In genomic region chr12:32146074-32146873, GRCh38 we compare ENCODE assay signal across 16 cellular contexts. TPM values are rescaled to one million over a fixed set of nuclear protein-coding genes. Genes with fewer than 3 reads are reported as not detected.
DNase-seq lines count a peak whose midpoint lies in the region; ATAC-seq, FAIRE-seq and TF ChIP-seq lines count a peak whose summit lies in the region.
"Had no signal": no experiment of that assay in that cellular context is flagged by ENCODE, and none has a peak within 500 bp of the region (broad histone marks: within the 10 kb centered on the region; RNA-seq: fewer than 3 reads in every experiment).

No MANE protein-coding gene starts in this region.

- H3K36me3 ChIP-seq in SJCRH30 (no peaks in the 10 kb centered on the region), heart right ventricle (no peaks in the 10 kb centered on the region)
- H3K36me3 ChIP-seq: lower lobe of right lung had no signal

- intact Hi-C loops in heart right ventricle (cut with DNase I): no loop called here

- no peak for TF ChIP-seq CTCF in heart right ventricle (IDR thresholded peaks at IDR 0.05)

- FAIRE-seq in GM12891 (lab: Jason Lieb, UNC): peak; percentile 88

- H3K27ac ChIP-seq in SJCRH30: no peak overlapping the region
- no peak overlapping the region for H3K27ac ChIP-seq in heart right ventricle
- H3K27ac ChIP-seq: lower lobe of right lung had no signal

- H3K4me1 ChIP-seq in SJCRH30 (no peaks in the 10 kb centered on the region), heart right ventricle (peaks cover 0 to 10% (median 0%) of the 10 kb centered on the region in 9 donors)
- H3K4me1 ChIP-seq: lower lobe of right lung had no signal

- no peak overlapping the region for H3K4me3 ChIP-seq in SJCRH30
- H3K4me3 ChIP-seq in heart right ventricle: no peak overlapping the region
- H3K4me3 ChIP-seq: lower lobe of right lung had no signal

- no peak for TF ChIP-seq POLR2A in GM12891 (IDR thresholded peaks at IDR 0.05; ENCODE audit: low read depth, low read length)

- no peaks in the 10 kb centered on the region for H3K27me3 ChIP-seq in SJCRH30
- H3K27me3 ChIP-seq in heart right ventricle: no peaks in the 10 kb centered on the region

- WGBS in heart right ventricle, 2 donors: 65 to 72% methylated on average over 5 of the region's 5 CpGs

- ATAC-seq in GM19372 (IDR thresholded peaks at IDR 0.05; ENCODE audit: low read depth, unreplicated experiment): peak; percentile 70
- peak; percentile 78 for ATAC-seq in HG02840 (IDR thresholded peaks at IDR 0.05; ENCODE audit: low FRiP score, unreplicated experiment)
- peak; percentile 66 for ATAC-seq in HG03575 (IDR thresholded peaks at IDR 0.05; ENCODE audit: extremely low read depth, insufficient number of reproducible peaks, low FRiP score, unreplicated experiment)
- no peak for ATAC-seq in heart right ventricle
- ATAC-seq: activated CD8-positive, alpha-beta T cell treated with anti-CD3 and anti-CD28 coated beads, Interleukin-2, amount 10 ng/mL, durations not matched to agents 7 days and 5 days; lower lobe of right lung had no signal

- DNase-seq in GM12891 (ENCODE audit: insufficient read length, low spot score): no peak
- DNase-seq in activated CD8-positive, alpha-beta memory T cell treated with anti-CD3 and anti-CD28 coated beads, Interleukin-2, amount 50 U/mL, for 4 hours: no peak
- DNase-seq in SJCRH30: no peak
- DNase-seq in DMS53 treated with DMSO at 0.1 percent for 48 hours (lab: John Stamatoyannopoulos, UW; ENCODE audit: unreplicated experiment): no peak
- no peak for DNase-seq in heart right ventricle
- DNase-seq: activated CD8-positive, alpha-beta T cell treated with anti-CD3 and anti-CD28 coated beads, Interleukin-2, amount 10 ng/mL, durations not matched to agents 7 days and 5 days; activated naive CD4-positive, alpha-beta T cell; EL; erythroblast; hippocampal formation; lower lobe of right lung; NCI-H2171 treated with DMSO at 0.1 percent for 48 hours; nucleus accumbens had no signal

- no peaks in the 10 kb centered on the region for H3K9me3 ChIP-seq in SJCRH30 (replicated peaks)
- peaks cover 0 to 4% (median 0%) of the 10 kb centered on the region in 11 donors for H3K9me3 ChIP-seq in heart right ventricle
- H3K9me3 ChIP-seq: lower lobe of right lung had no signal

TF ChIP-seq in GM12891, 5 proteins besides CTCF, POLR2A, EP300 and RAD21:
- no peak for TF ChIP-seq POU2F2 (IDR thresholded peaks at IDR 0.05; ENCODE audit: low read depth, low read length)
- no peak for TF ChIP-seq SPI1 (IDR thresholded peaks at IDR 0.05; ENCODE audit: low read depth, low read length)
- no peak for TF ChIP-seq PAX5 (IDR thresholded peaks at IDR 0.05; ENCODE audit: insufficient read depth, low read length, severe bottlenecking)
- TF ChIP-seq POLR2AphosphoS5 (IDR thresholded peaks at IDR 0.05; ENCODE audit: low read depth, low read length): no peak
- no peak for TF ChIP-seq TAF1 (IDR thresholded peaks at IDR 0.05; ENCODE audit: low read depth, low read length)

RNA-seq across cellular contexts. Expression of gene BICD1, which starts 39.6 kb away (rescaled TPM):
- 9.1 TPM for polyA plus RNA-seq in GM12891 (2012; ENCODE audit: low read depth, missing spikeins)
- 8.5 and 10.8 TPM in 2 replicates for total RNA-seq in SJCRH30 (2014; rRNA removed; shearing (Covaris generic))
- total RNA-seq in heart right ventricle: 10 to 100 TPM in 4 of 10 donors, 1 to 10 TPM in 6; 4.7 to 14.7 (median 9.6) TPM
- 1 to 10 TPM; 2.5 to 4.2 TPM for polyA plus RNA-seq in heart right ventricle

Comparison
In these comparisons a context has a peak if more than half of its experiments do, and no peak if none do; other contexts are left out.
1. ATAC-seq: peak in GM19372 (single experiment), HG02840 (single experiment) and HG03575 (single experiment); none in heart right ventricle (0 of 8).